ENCODE assay signal across 7 cellular contexts in genomic region chrX:150486011-150486410, GRCh38.
DNase-seq lines count a peak whose midpoint lies in the region; ATAC-seq and TF ChIP-seq lines count a peak whose summit lies in the region.

No MANE protein-coding gene starts in this region.

- H3K27ac ChIP-seq in WERI-Rb-1 (no peak overlapping the region), liver (ENCODE audit: low read depth in 1 of 2, low read length in 2 of 2) (peak overlapping the region in 1 of 2 donors; percentile 7)

- no peaks in the 10 kb centered on the region for H3K9me3 Mint-ChIP-seq in central memory CD8-positive, alpha-beta T cell

- in situ Hi-C loops in KBM-7 (cut with MboI; ENCODE audit: low pct_unique_long_range_greater_than_20kb, low sequenced_read_pairs) = no loop called here

- H3K27me3 Mint-ChIP-seq in central memory CD8-positive, alpha-beta T cell = no peaks in the 10 kb centered on the region

- H3K4me1 Mint-ChIP-seq in central memory CD8-positive, alpha-beta T cell = no peaks in the 10 kb centered on the region

- no peaks in the 10 kb centered on the region for H3K36me3 ChIP-seq in WERI-Rb-1
- H3K36me3 ChIP-seq in liver (ENCODE audit: control insufficient read depth in 4 of 4, insufficient read depth in 3 of 4, low read depth in 1 of 4, low read length in 3 of 4) = no peaks in the 10 kb centered on the region

- peaks cover 4% of the 10 kb centered on the region for H3K27me3 ChIP-seq in WERI-Rb-1 (ENCODE audit: insufficient read depth, low read depth, severe bottlenecking)
- no peaks in the 10 kb centered on the region for H3K27me3 ChIP-seq in liver (ENCODE audit: control insufficient read depth in 4 of 4, insufficient read depth in 4 of 4, low read length in 3 of 4)

- peak; percentile 52 for ATAC-seq in central memory CD8-positive, alpha-beta T cell (replicated peaks; ENCODE audit: extremely low read depth, poor library complexity, severe bottlenecking)

- DNase-seq in GM12864 (ENCODE audit: low read depth) (no peak), KBM-7 (peak; percentile 66), WERI-Rb-1 (peak; percentile 66), NCI-H128 (lab: John Stamatoyannopoulos, UW; ENCODE audit: unreplicated experiment) (no peak)
- peak; percentile 9 to 13 for DNase-seq in central memory CD8-positive, alpha-beta T cell (ENCODE audit: low spot score in 2 of 2)
- DNase-seq in stimulated activated CD8-positive, alpha-beta memory T cell treated with anti-CD3 and anti-CD28 coated beads, Interleukin-7, amount 100 ng/mL, for 24 hours (ENCODE audit: low read depth) = peak; percentile 21

- peaks cover 0 to 19% (median 7%) of the 10 kb centered on the region in 4 donors for H3K4me1 ChIP-seq in liver (ENCODE audit: control insufficient read depth in 4 of 4, insufficient read depth in 4 of 4, low read length in 3 of 4)

- no peaks in the 10 kb centered on the region for H3K36me3 Mint-ChIP-seq in central memory CD8-positive, alpha-beta T cell (ENCODE audit: insufficient read depth)

- peak; percentile 74 to 88 for TF ChIP-seq RAD21 in liver (IDR thresholded peaks at IDR 0.05)

- H3K4me3 ChIP-seq in GM12864 (ENCODE audit: low read depth, low read length) = no peak overlapping the region
- H3K4me3 ChIP-seq in WERI-Rb-1 (ENCODE audit: low read depth, low read length) = no peak overlapping the region
- no peak overlapping the region for H3K4me3 ChIP-seq in liver (ENCODE audit: low read depth in 1 of 3, low read length in 3 of 3)

- TF ChIP-seq CTCF in GM12864 (IDR thresholded peaks at IDR 0.05; ENCODE audit: low read depth, low read length, missing control alignments) (peak; percentile 63), WERI-Rb-1 (IDR thresholded peaks at IDR 0.05; ENCODE audit: low read depth, low read length) (peak; percentile 86), liver (IDR thresholded peaks at IDR 0.05; ENCODE audit: low read depth, low read length, missing input control) (peak; percentile 62)

- H3K9ac ChIP-seq in liver (ENCODE audit: low read depth in 1 of 2, low read length in 2 of 2) = no peak overlapping the region

- H3K9me3 ChIP-seq in WERI-Rb-1 (ENCODE audit: severe bottlenecking) = no peaks in the 10 kb centered on the region
- no peaks in the 10 kb centered on the region for H3K9me3 ChIP-seq in liver (ENCODE audit: control insufficient read depth in 4 of 4, low read length in 3 of 4)

- no peak overlapping the region for H3K27ac Mint-ChIP-seq in central memory CD8-positive, alpha-beta T cell (ENCODE audit: low read depth)

- H3K4me3 Mint-ChIP-seq in central memory CD8-positive, alpha-beta T cell = no peak overlapping the region

- 76% methylated on average over 3 of the region's 3 CpGs for WGBS in liver

TF ChIP-seq in liver, 16 proteins besides CTCF, POLR2A, EP300 and RAD21:
- TF ChIP-seq NR2F2 (IDR thresholded peaks at IDR 0.05) (no peak), MAX (IDR thresholded peaks at IDR 0.05) (no peak), SP1 (IDR thresholded peaks at IDR 0.05) (no peak), YY1 (IDR thresholded peaks at IDR 0.05) (no peak), FOXA2 (IDR thresholded peaks at IDR 0.05) (no peak), HNF4A (conservative IDR thresholded peaks at IDR 0.05) (no peak), EGR1 (IDR thresholded peaks at IDR 0.05; ENCODE audit: low read depth in 2 of 2) (no peak), FOXA1 (IDR thresholded peaks at IDR 0.05) (no peak)
- TF ChIP-seq, protein P1, sequence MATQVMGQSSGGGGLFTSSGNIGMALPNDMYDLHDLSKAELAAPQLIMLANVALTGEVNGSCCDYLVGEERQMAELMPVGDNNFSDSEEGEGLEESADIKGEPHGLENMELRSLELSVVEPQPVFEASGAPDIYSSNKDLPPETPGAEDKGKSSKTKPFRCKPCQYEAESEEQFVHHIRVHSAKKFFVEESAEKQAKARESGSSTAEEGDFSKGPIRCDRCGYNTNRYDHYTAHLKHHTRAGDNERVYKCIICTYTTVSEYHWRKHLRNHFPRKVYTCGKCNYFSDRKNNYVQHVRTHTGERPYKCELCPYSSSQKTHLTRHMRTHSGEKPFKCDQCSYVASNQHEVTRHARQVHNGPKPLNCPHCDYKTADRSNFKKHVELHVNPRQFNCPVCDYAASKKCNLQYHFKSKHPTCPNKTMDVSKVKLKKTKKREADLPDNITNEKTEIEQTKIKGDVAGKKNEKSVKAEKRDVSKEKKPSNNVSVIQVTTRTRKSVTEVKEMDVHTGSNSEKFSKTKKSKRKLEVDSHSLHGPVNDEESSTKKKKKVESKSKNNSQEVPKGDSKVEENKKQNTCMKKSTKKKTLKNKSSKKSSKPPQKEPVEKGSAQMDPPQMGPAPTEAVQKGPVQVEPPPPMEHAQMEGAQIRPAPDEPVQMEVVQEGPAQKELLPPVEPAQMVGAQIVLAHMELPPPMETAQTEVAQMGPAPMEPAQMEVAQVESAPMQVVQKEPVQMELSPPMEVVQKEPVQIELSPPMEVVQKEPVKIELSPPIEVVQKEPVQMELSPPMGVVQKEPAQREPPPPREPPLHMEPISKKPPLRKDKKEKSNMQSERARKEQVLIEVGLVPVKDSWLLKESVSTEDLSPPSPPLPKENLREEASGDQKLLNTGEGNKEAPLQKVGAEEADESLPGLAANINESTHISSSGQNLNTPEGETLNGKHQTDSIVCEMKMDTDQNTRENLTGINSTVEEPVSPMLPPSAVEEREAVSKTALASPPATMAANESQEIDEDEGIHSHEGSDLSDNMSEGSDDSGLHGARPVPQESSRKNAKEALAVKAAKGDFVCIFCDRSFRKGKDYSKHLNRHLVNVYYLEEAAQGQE (IDR thresholded peaks at IDR 0.05) = no peak
TF ChIP-seq in liver: peak in this region for 0.

Comparison
In these comparisons a context has a peak if more than half of its experiments do, and no peak if none do; other contexts are left out.
1. DNase-seq: peak in KBM-7 (single experiment), WERI-Rb-1 (single experiment), central memory CD8-positive, alpha-beta T cell (2 of 2) and stimulated activated CD8-positive, alpha-beta memory T cell treated with anti-CD3 and anti-CD28 coated beads, Interleukin-7, amount 100 ng/mL, for 24 hours (single experiment); none in GM12864 (single experiment) and NCI-H128 (single experiment).
2. Peak in every context shown above with its lines, with median percentiles within 50 percentile points of each other: CTCF ChIP-seq.